13 cellular contexts compared by ENCODE assay signal in genomic region chr1:64133036-64133435, GRCh38.
A peak's percentile ranks its signal among the peaks of the same experiment; 100 is the strongest.
DNase-seq lines count a peak whose midpoint lies in the region; ATAC-seq, FAIRE-seq and TF ChIP-seq lines count a peak whose summit lies in the region.
"Had no signal": no experiment of that assay in that cellular context is flagged by ENCODE, and none has a peak within 500 bp of the region (broad histone marks: within the 10 kb centered on the region; RNA-seq: fewer than 3 reads in every experiment).

No MANE protein-coding gene starts in this region.

- no peak overlapping the region for H3K4me3 Mint-ChIP-seq in neural crest cell
- H3K4me3 Mint-ChIP-seq: T-helper 1 cell treated with Interleukin-12 subunit alpha and Interleukin-12 subunit beta and Interleukin-4 antibody, amounts not matched to agents 30 μg/mL and 1 μg/mL, for 36 hours had no signal

- TF ChIP-seq CTCF in epithelial cell of esophagus (IDR thresholded peaks at IDR 0.05; ENCODE audit: insufficient read depth, low read depth, low read length, missing control alignments) (no peak), neural crest cell (conservative IDR thresholded peaks at IDR 0.05) (no peak)

- ATAC-seq in GM19467 (IDR thresholded peaks at IDR 0.05; ENCODE audit: unreplicated experiment): no peak
- no peak for ATAC-seq in GM21723 (IDR thresholded peaks at IDR 0.05; ENCODE audit: unreplicated experiment)
- ATAC-seq in GM18873 (IDR thresholded peaks at IDR 0.05; ENCODE audit: low FRiP score, unreplicated experiment): no peak

- H3K9me3 Mint-ChIP-seq in neural crest cell: no peaks in the 10 kb centered on the region
- H3K9me3 Mint-ChIP-seq: T-helper 1 cell treated with Interleukin-12 subunit alpha and Interleukin-12 subunit beta and Interleukin-4 antibody, amounts not matched to agents 30 μg/mL and 1 μg/mL, for 36 hours had no signal

- H3K27me3 Mint-ChIP-seq in neural crest cell (ENCODE audit: low read depth): no peaks in the 10 kb centered on the region

- no peaks in the 10 kb centered on the region for H3K36me3 Mint-ChIP-seq in neural crest cell (ENCODE audit: low read depth)

- peak overlapping the region; percentile 81 for H3K27ac Mint-ChIP-seq in neural crest cell (ENCODE audit: unreplicated experiment)
- H3K27ac Mint-ChIP-seq: T-helper 1 cell treated with Interleukin-12 subunit alpha and Interleukin-12 subunit beta and Interleukin-4 antibody, amounts not matched to agents 30 μg/mL and 1 μg/mL, for 36 hours had no signal

- FAIRE-seq in RCC 7860 (lab: Jason Lieb, UNC): peak; percentile 99

- peaks cover 22% of the 10 kb centered on the region for H3K4me1 Mint-ChIP-seq in neural crest cell

- DNase-seq in Daoy (ENCODE audit: low read depth) (peak; percentile 95), RCC 7860 (ENCODE audit: low spot score) (peak; percentile 99), epithelial cell of esophagus (ENCODE audit: low read depth) (peak; percentile 89), neural crest cell (ENCODE audit: low read depth, low spot score) (no peak), NCI-H1694 (lab: John Stamatoyannopoulos, UW) (no peak)
- DNase-seq: DMS53, NCI-H526, uterus had no signal

- no peak overlapping the region for H3K4me3 ChIP-seq in epithelial cell of esophagus (ENCODE audit: low read length)
- H3K4me3 ChIP-seq: right atrium auricular region, uterus had no signal

Comparison
In these comparisons a context has a peak if more than half of its experiments do, and no peak if none do; other contexts are left out.
1. DNase-seq: peak in Daoy (single experiment), RCC 7860 (single experiment) and epithelial cell of esophagus (single experiment); none in neural crest cell (single experiment) and NCI-H1694 (single experiment).